ENCODE assay signal across 36 cellular contexts in genomic region chr20:10096790-10097189, GRCh38.
A peak's percentile ranks its signal among the peaks of the same experiment; 100 is the strongest.
DNase-seq lines count a peak whose midpoint lies in the region; ATAC-seq, FAIRE-seq and TF ChIP-seq lines count a peak whose summit lies in the region.
"Had no signal": no experiment of that assay in that cellular context is flagged by ENCODE, and none has a peak within 500 bp of the region (broad histone marks: within the 10 kb centered on the region; RNA-seq: fewer than 3 reads in every experiment).

No MANE protein-coding gene starts in this region.

- no peaks in the 10 kb centered on the region for H3K9me3 ChIP-seq in HepG2 (ENCODE audit: low read length)
- no peaks in the 10 kb centered on the region for H3K9me3 ChIP-seq in right lobe of liver
- H3K9me3 ChIP-seq in A549, result peaks cover 15% of the 10 kb centered on the region
- no peaks in the 10 kb centered on the region for H3K9me3 ChIP-seq in HEK293 (ENCODE audit: control insufficient read depth, insufficient read depth, low read depth, low read length)
- no peaks in the 10 kb centered on the region for H3K9me3 ChIP-seq in astrocyte (ENCODE audit: insufficient read depth, low read depth, low read length)
- H3K9me3 ChIP-seq: BE2C had no signal

- H2AFZ ChIP-seq in HepG2 (ENCODE audit: low read length) (no peak overlapping the region), astrocyte (ENCODE audit: low read depth, low read length) (no peak overlapping the region)

- no peak for ATAC-seq in HepG2
- ATAC-seq in right lobe of liver, result no peak
- no peak for ATAC-seq in A549
- no peak for ATAC-seq in GM21723 (IDR thresholded peaks at IDR 0.05; ENCODE audit: unreplicated experiment)
- ATAC-seq: CD8-positive, alpha-beta T cell had no signal

- intact Hi-C loops in HepG2 (cut with micrococcal nuclease; ENCODE audit: unreplicated experiment), result no loop called here
- intact Hi-C loops in right lobe of liver (cut with DNase I), result no loop called here

- FAIRE-seq in HepG2 (lab: Jason Lieb, UNC) (no peak), A549 (lab: Jason Lieb, UNC) (peak; percentile 73), astrocyte (lab: Jason Lieb, UNC) (peak; percentile 59)
- FAIRE-seq: A204.1, D721Med had no signal

- no peaks in the 10 kb centered on the region for H3K79me2 ChIP-seq in HepG2 (ENCODE audit: insufficient read depth, low read length)
- no peaks in the 10 kb centered on the region for H3K79me2 ChIP-seq in astrocyte (ENCODE audit: insufficient read depth, low read length)

- POLR2A ChIA-PET in HepG2 (lab: Yijun Ruan, JAX) (no interaction called here), A549 (lab: Yijun Ruan, JAX) (no interaction called here), HEK293 (lab: Yijun Ruan, JAX) (no interaction called here)
- POLR2A ChIA-PET in activated CD4-positive, alpha-beta T cell treated with anti-CD3 and anti-CD28 coated beads, Interleukin-2, amount 10 ng/mL, durations not matched to agents 7 days and 5 days (lab: Charles Lee), result no interaction called here

- peaks cover 8% of the 10 kb centered on the region for H3K4me1 Mint-ChIP-seq in astrocyte (ENCODE audit: low read depth, unreplicated experiment)
- no peaks in the 10 kb centered on the region for H3K4me1 Mint-ChIP-seq in activated CD4-positive, alpha-beta T cell treated with anti-CD3 and anti-CD28 coated beads, Interleukin-2, amount 10 ng/mL, durations not matched to agents 7 days and 5 days
- H3K4me1 Mint-ChIP-seq: B cell; CD14-positive monocyte; CD4-positive, alpha-beta memory T cell; CD4-positive, CD25-positive, alpha-beta regulatory T cell; CD8-positive, alpha-beta memory T cell had no signal

- TF ChIP-seq EP300 in HepG2 (IDR thresholded peaks at IDR 0.05; ENCODE audit: low read depth in 2 of 2, low read length in 2 of 2), result no peak
- TF ChIP-seq EP300 in HepG2 (CRISPR knock-in tag; IDR thresholded peaks at IDR 0.05; ENCODE audit: borderline replicate concordance), result no peak
- TF ChIP-seq EP300 in A549 (IDR thresholded peaks at IDR 0.05), result no peak

- TF ChIP-seq POLR2A in HepG2 (IDR thresholded peaks at IDR 0.05; ENCODE audit: insufficient read depth in 1 of 2, low read depth in 2 of 2, low read length in 2 of 2), result no peak
- TF ChIP-seq POLR2A in right lobe of liver (IDR thresholded peaks at IDR 0.05), result no peak
- no peak for TF ChIP-seq POLR2A in A549 (IDR thresholded peaks at IDR 0.05; ENCODE audit: low read length)

- DNase-seq in HepG2 (ENCODE audit: low spot score), result no peak
- DNase-seq in right lobe of liver, result no peak
- DNase-seq in A549 (ENCODE audit: low read depth in 1 of 2, low spot score in 1 of 2), result no peak
- no peak for DNase-seq in astrocyte (ENCODE audit: low read depth)
- no peak for DNase-seq in HCEC 1CT
- DNase-seq in activated CD4-positive, alpha-beta T cell treated with anti-CD3 and anti-CD28 coated beads, Interleukin-2, amount 10 ng/mL, durations not matched to agents 7 days and 5 days, result no peak
- DNase-seq: 8988T; ACHN; AML-193; BE2C; C1 segment of cervical spinal cord; Caco-2; Calu3; CD4-positive, alpha-beta memory T cell; CD4-positive, alpha-beta T cell; CD4-positive, CD25-positive, alpha-beta regulatory T cell; CD8-positive, alpha-beta memory T cell; CD8-positive, alpha-beta T cell; COR-L47; DMS 273 treated with DMSO at 0.1 percent for 48 hours; DMS153; DMS53; DMS79; DMS79 treated with DMSO at 0.1 percent for 48 hours; DND-41; EL had no signal

- no peaks in the 10 kb centered on the region for H3K36me3 Mint-ChIP-seq in astrocyte (ENCODE audit: low read depth, unreplicated experiment)
- no peaks in the 10 kb centered on the region for H3K36me3 Mint-ChIP-seq in activated CD4-positive, alpha-beta T cell treated with anti-CD3 and anti-CD28 coated beads, Interleukin-2, amount 10 ng/mL, durations not matched to agents 7 days and 5 days (ENCODE audit: low read depth)
- H3K36me3 Mint-ChIP-seq: CD14-positive monocyte; CD4-positive, alpha-beta memory T cell; CD4-positive, CD25-positive, alpha-beta regulatory T cell; CD8-positive, alpha-beta memory T cell; CD8-positive, alpha-beta T cell had no signal

- no TSS peak for BruUV-seq in HepG2 (replicated peaks; lab: Mats Ljungman, UMichigan)

- H4K20me1 ChIP-seq in HepG2 (ENCODE audit: insufficient read depth, low read length) (no peaks in the 10 kb centered on the region), astrocyte (ENCODE audit: insufficient read depth, low read length) (no peaks in the 10 kb centered on the region)
- H4K20me1 ChIP-seq: BLaER1; BLaER1 treated with 17β-estradiol and CSF1 and Interleukin-3, amounts not matched to agents 10 nM and 100 nM had no signal

- TF ChIP-seq CTCF in HepG2 (CRISPR knock-in tag; IDR thresholded peaks at IDR 0.05) (no peak), right lobe of liver (IDR thresholded peaks at IDR 0.05) (no peak), A549 (IDR thresholded peaks at IDR 0.05) (no peak), HEK293 (tag by site-specific recombination; IDR thresholded peaks at IDR 0.05) (no peak), astrocyte (IDR thresholded peaks at IDR 0.05; ENCODE audit: insufficient read depth, low read depth, low read length) (no peak)

- H3K4me2 ChIP-seq in HepG2 (ENCODE audit: low read depth, low read length), result no peak overlapping the region
- H3K4me2 ChIP-seq in A549, result no peak overlapping the region
- no peak overlapping the region for H3K4me2 ChIP-seq in astrocyte (ENCODE audit: low read length)
- H3K4me2 ChIP-seq: BLaER1; BLaER1 treated with 17β-estradiol and CSF1 and Interleukin-3, amounts not matched to agents 10 nM and 100 nM had no signal

- H3K9ac ChIP-seq in HepG2 (ENCODE audit: insufficient read depth, low read depth, low read length), result no peak overlapping the region
- no peak overlapping the region for H3K9ac ChIP-seq in astrocyte (ENCODE audit: low read length)
- H3K9ac ChIP-seq: BLaER1; BLaER1 treated with 17β-estradiol and CSF1 and Interleukin-3, amounts not matched to agents 10 nM and 100 nM had no signal

- WGBS in HepG2 (ENCODE audit: low lambda C conversion rate), result 39% methylated on average over 3 of the region's 3 CpGs
- WGBS in right lobe of liver (ENCODE audit: insufficient coverage, low coverage, low lambda C conversion rate, missing lambda C conversion rate), result 96% methylated on average over 3 of the region's 3 CpGs
- 95% methylated on average over 3 of the region's 3 CpGs for WGBS in A549 (ENCODE audit: missing lambda C conversion rate)

- H3K4me1 ChIP-seq in HepG2 (ENCODE audit: insufficient read depth, low read length), result no peaks in the 10 kb centered on the region
- H3K4me1 ChIP-seq in right lobe of liver, result no peaks in the 10 kb centered on the region
- peaks cover 34% of the 10 kb centered on the region for H3K4me1 ChIP-seq in A549
- no peaks in the 10 kb centered on the region for H3K4me1 ChIP-seq in HEK293 (ENCODE audit: control insufficient read depth, insufficient read depth, low read length)
- peaks cover 11% of the 10 kb centered on the region for H3K4me1 ChIP-seq in astrocyte (ENCODE audit: insufficient read depth, low read length)
- H3K4me1 ChIP-seq: BE2C; BLaER1; BLaER1 treated with 17β-estradiol and CSF1 and Interleukin-3, amounts not matched to agents 10 nM and 100 nM; Caco-2 had no signal

- no peak overlapping the region for H3K4me3 Mint-ChIP-seq in astrocyte (ENCODE audit: unreplicated experiment)
- H3K4me3 Mint-ChIP-seq in activated CD4-positive, alpha-beta T cell treated with anti-CD3 and anti-CD28 coated beads, Interleukin-2, amount 10 ng/mL, durations not matched to agents 7 days and 5 days, result no peak overlapping the region
- H3K4me3 Mint-ChIP-seq: B cell; CD14-positive monocyte; CD4-positive, alpha-beta memory T cell; CD4-positive, alpha-beta T cell; CD4-positive, CD25-positive, alpha-beta regulatory T cell; CD8-positive, alpha-beta memory T cell; CD8-positive, alpha-beta T cell had no signal

- no peak for TF ChIP-seq RAD21 in HepG2 (CRISPR knock-in tag; IDR thresholded peaks at IDR 0.05)
- no peak for TF ChIP-seq RAD21 in A549 (conservative IDR thresholded peaks at IDR 0.05 in 1 of 2, IDR thresholded peaks at IDR 0.05 in 1 of 2)

- H3K27me3 Mint-ChIP-seq in astrocyte (ENCODE audit: low read depth, unreplicated experiment), result no peaks in the 10 kb centered on the region
- H3K27me3 Mint-ChIP-seq in activated CD4-positive, alpha-beta T cell treated with anti-CD3 and anti-CD28 coated beads, Interleukin-2, amount 10 ng/mL, durations not matched to agents 7 days and 5 days, result peaks cover 13% of the 10 kb centered on the region

- no peaks in the 10 kb centered on the region for H3K36me3 ChIP-seq in HepG2 (replicated peaks in 1 of 2; ENCODE audit: control insufficient read depth in 1 of 2, insufficient read depth in 2 of 2, low read length in 2 of 2)
- no peaks in the 10 kb centered on the region for H3K36me3 ChIP-seq in right lobe of liver
- no peaks in the 10 kb centered on the region for H3K36me3 ChIP-seq in HEK293 (ENCODE audit: control insufficient read depth in 2 of 2, insufficient read depth in 1 of 2, low read length in 2 of 2)
- H3K36me3 ChIP-seq in astrocyte (ENCODE audit: insufficient read depth, low read length), result no peaks in the 10 kb centered on the region
- H3K36me3 ChIP-seq: BE2C; BLaER1; BLaER1 treated with 17β-estradiol and CSF1 and Interleukin-3, amounts not matched to agents 10 nM and 100 nM had no signal

- H3K9me3 Mint-ChIP-seq in astrocyte (ENCODE audit: unreplicated experiment), result no peaks in the 10 kb centered on the region
- no peaks in the 10 kb centered on the region for H3K9me3 Mint-ChIP-seq in activated CD4-positive, alpha-beta T cell treated with anti-CD3 and anti-CD28 coated beads, Interleukin-2, amount 10 ng/mL, durations not matched to agents 7 days and 5 days
- H3K9me3 Mint-ChIP-seq: CD4-positive, alpha-beta T cell; CD4-positive, CD25-positive, alpha-beta regulatory T cell; CD8-positive, alpha-beta T cell had no signal

- no peak overlapping the region for H3K27ac ChIP-seq in HepG2 (ENCODE audit: extremely low read length, insufficient read depth, low read length)
- no peak overlapping the region for H3K27ac ChIP-seq in right lobe of liver
- H3K27ac ChIP-seq in A549, result no peak overlapping the region
- H3K27ac ChIP-seq in HEK293 (ENCODE audit: extremely low read depth, low read depth, low read length), result no peak overlapping the region
- H3K27ac ChIP-seq in astrocyte (ENCODE audit: low read depth, low read length), result no peak overlapping the region
- H3K27ac ChIP-seq: 22Rv1; BLaER1; BLaER1 treated with 17β-estradiol and CSF1 and Interleukin-3, amounts not matched to agents 10 nM and 100 nM; C4-2B had no signal

- in situ Hi-C loops in HepG2 (cut with HindIII; ENCODE audit: extremely low pct_ligation_motif_present, low pct_unique_long_range_greater_than_20kb), result loop anchor here (25.0 kb wide), 2 partner anchors 684 to 1441 kb away; no protein-coding TSS in a partner anchor

- CTCF ChIA-PET in HepG2 (lab: Yijun Ruan, JAX; ENCODE audit: low intra/inter-chr PET ratio, low total read pairs), result no interaction called here
- CTCF ChIA-PET in A549 (lab: Yijun Ruan, JAX), result interaction anchor here (0.7 to 13.4 kb wide), 4 partner anchors 9 to 118 kb away, joined by 3 to 358 read pairs (median 4); no protein-coding TSS in a partner anchor
- CTCF ChIA-PET in HEK293 (lab: Yijun Ruan, JAX), result interaction anchor here (0.6 to 1.0 kb wide), 2 partner anchors 119 to 328 kb away, joined by 3 to 7 read pairs; no protein-coding TSS in a partner anchor
- CTCF ChIA-PET in activated CD4-positive, alpha-beta T cell treated with anti-CD3 and anti-CD28 coated beads, Interleukin-2, amount 10 ng/mL, durations not matched to agents 7 days and 5 days (lab: Charles Lee), result no interaction called here

- H3K4me3 ChIP-seq in HepG2 (replicated peaks in 1 of 3; ENCODE audit: insufficient read depth in 1 of 3, low read depth in 2 of 3, low read length in 3 of 3) (no peak overlapping the region), right lobe of liver (no peak overlapping the region), A549 (no peak overlapping the region), HEK293 (ENCODE audit: low read depth, low read length) (no peak overlapping the region), astrocyte (ENCODE audit: insufficient read depth, low read depth, low read length) (no peak overlapping the region)
- H3K4me3 ChIP-seq: BLaER1; BLaER1 treated with 17β-estradiol and CSF1 and Interleukin-3, amounts not matched to agents 10 nM and 100 nM had no signal

- H3K27me3 ChIP-seq in HepG2 (ENCODE audit: control insufficient read depth in 1 of 2, insufficient read depth in 2 of 2, low read length in 2 of 2) (no peaks in the 10 kb centered on the region), right lobe of liver (no peaks in the 10 kb centered on the region), astrocyte (ENCODE audit: insufficient read depth, low read length) (no peaks in the 10 kb centered on the region)
- H3K27me3 ChIP-seq: BE2C; BLaER1; BLaER1 treated with 17β-estradiol and CSF1 and Interleukin-3, amounts not matched to agents 10 nM and 100 nM had no signal

- H3K27ac Mint-ChIP-seq in astrocyte (ENCODE audit: unreplicated experiment), result no peak overlapping the region
- H3K27ac Mint-ChIP-seq in activated CD4-positive, alpha-beta T cell treated with anti-CD3 and anti-CD28 coated beads, Interleukin-2, amount 10 ng/mL, durations not matched to agents 7 days and 5 days, result no peak overlapping the region
- H3K27ac Mint-ChIP-seq: B cell; CD14-positive monocyte; CD4-positive, alpha-beta memory T cell; CD4-positive, alpha-beta T cell; CD4-positive, CD25-positive, alpha-beta regulatory T cell; CD8-positive, alpha-beta memory T cell; CD8-positive, alpha-beta T cell had no signal

Comparison
In these comparisons a context has a peak if more than half of its experiments do, and no peak if none do; other contexts are left out.
1. CTCF ChIA-PET loops: an anchor here in A549 (0.7 to 13.4 kb wide) and HEK293 (0.6 to 1.0 kb wide); none called in HepG2 and activated CD4-positive, alpha-beta T cell treated with anti-CD3 and anti-CD28 coated beads, Interleukin-2, amount 10 ng/mL, durations not matched to agents 7 days and 5 days.
2. Of the 63 proteins assayed by ChIP-seq in both HepG2 and HEK293: peak only in HepG2: none; only in HEK293: ZNF513; in both: none; in neither: 62.